ENCODE assay signal across 10 cellular contexts in genomic region chr19:44757735-44758505, GRCh38. TPM values are rescaled to one million over a fixed set of nuclear protein-coding genes. Genes with fewer than 3 reads are reported as not detected.
DNase-seq lines count a peak whose midpoint lies in the region; ATAC-seq and TF ChIP-seq lines count a peak whose summit lies in the region.
"Had no signal": no experiment of that assay in that cellular context is flagged by ENCODE, and none has a peak within 500 bp of the region (broad histone marks: within the 10 kb centered on the region; RNA-seq: fewer than 3 reads in every experiment).

No MANE protein-coding gene starts in this region.

- TF ChIP-seq POLR2A in transverse colon (IDR thresholded peaks at IDR 0.05), result no peak

- peaks cover 47% of the 10 kb centered on the region for H3K36me3 Mint-ChIP-seq in activated CD8-positive, alpha-beta memory T cell treated with anti-CD3 and anti-CD28 coated beads, Interleukin-2, amount 10 ng/mL, durations not matched to agents 7 days and 5 days
- peaks cover 22% of the 10 kb centered on the region for H3K36me3 Mint-ChIP-seq in T-cell

- H3K4me1 Mint-ChIP-seq in activated CD8-positive, alpha-beta memory T cell treated with anti-CD3 and anti-CD28 coated beads, Interleukin-2, amount 10 ng/mL, durations not matched to agents 7 days and 5 days, result peaks cover 60% of the 10 kb centered on the region
- peaks cover 43 to 62% (median 57%) of the 10 kb centered on the region in 3 donors for H3K4me1 Mint-ChIP-seq in T-cell

- peaks cover 4 to 20% of the 10 kb centered on the region in 2 donors for H3K4me1 ChIP-seq in esophagus (ENCODE audit: control insufficient read depth in 2 of 2, insufficient read depth in 2 of 2, low read length in 1 of 2)
- H3K4me1 ChIP-seq in mucosa of descending colon (ENCODE audit: low read depth), result peaks cover 19% of the 10 kb centered on the region
- H3K4me1 ChIP-seq in transverse colon, result peaks cover 32 to 60% (median 56%) of the 10 kb centered on the region in 4 donors

- ATAC-seq in activated CD8-positive, alpha-beta memory T cell treated with anti-CD3 and anti-CD28 coated beads, Interleukin-2, amount 10 ng/mL, durations not matched to agents 7 days and 5 days, result no peak
- ATAC-seq in mucosa of descending colon (no peak), GM18858 (IDR thresholded peaks at IDR 0.05; ENCODE audit: unreplicated experiment) (no peak), T-cell (replicated peaks in 1 of 4) (no peak)

- peak overlapping the region; percentile 32 for H3K27ac Mint-ChIP-seq in activated CD8-positive, alpha-beta memory T cell treated with anti-CD3 and anti-CD28 coated beads, Interleukin-2, amount 10 ng/mL, durations not matched to agents 7 days and 5 days
- peak overlapping the region in 1 of 2 donors; percentile 66 for H3K27ac Mint-ChIP-seq in T-cell

- H3K4me3 Mint-ChIP-seq in activated CD8-positive, alpha-beta memory T cell treated with anti-CD3 and anti-CD28 coated beads, Interleukin-2, amount 10 ng/mL, durations not matched to agents 7 days and 5 days, result no peak overlapping the region
- H3K4me3 Mint-ChIP-seq in T-cell, result peak overlapping the region in 1 of 3 donors; percentile 2

- peak overlapping the region in 1 of 2 donors; percentile 33 for H3K4me3 ChIP-seq in esophagus (ENCODE audit: low read depth in 1 of 2, low read length in 2 of 2)
- H3K4me3 ChIP-seq in mucosa of descending colon, result no peak overlapping the region
- peak overlapping the region; percentile 0 to 45 (median 19) for H3K4me3 ChIP-seq in transverse colon

- POLR2A ChIA-PET in T-cell (lab: Charles Lee), result no interaction called here

- no peak for TF ChIP-seq EP300 in transverse colon (IDR thresholded peaks at IDR 0.05; ENCODE audit: low read depth)

- WGBS in esophagus, 2 donors, result 48 to 54% methylated on average over 68 of the region's 68 CpGs
- WGBS in transverse colon (ENCODE audit: low coverage in 1 of 2), 2 donors, result 73 to 75% methylated on average over 29 to 68 of the region's 68 CpGs

- peaks cover 0 to 37% of the 10 kb centered on the region in 2 donors for H3K36me3 ChIP-seq in esophagus (ENCODE audit: control insufficient read depth in 2 of 2, insufficient read depth in 2 of 2, low read length in 1 of 2)
- no peaks in the 10 kb centered on the region for H3K36me3 ChIP-seq in mucosa of descending colon (ENCODE audit: low read depth)
- H3K36me3 ChIP-seq in transverse colon, result peaks cover 0 to 7% (median 2%) of the 10 kb centered on the region in 4 donors

- in situ Hi-C loops in transverse colon (cut with MboI; ENCODE audit: low pct_ligation_motif_present in 1 of 4, low pct_unique_long_range_greater_than_20kb in 1 of 4, low sequenced_read_pairs in 3 of 4), result no loop called here

- H3K9me3 ChIP-seq in esophagus (ENCODE audit: control insufficient read depth in 2 of 2, insufficient read depth in 1 of 2, low read depth in 1 of 2, low read length in 1 of 2) (no peaks in the 10 kb centered on the region), mucosa of descending colon (no peaks in the 10 kb centered on the region), transverse colon (no peaks in the 10 kb centered on the region)
- H3K9me3 ChIP-seq: Caco-2 had no signal

- CTCF ChIA-PET in activated CD8-positive, alpha-beta memory T cell treated with anti-CD3 and anti-CD28 coated beads, Interleukin-2, amount 10 ng/mL, durations not matched to agents 7 days and 5 days (lab: Charles Lee), result interaction anchor here (0.7 kb wide), 1 partner anchor 9 kb away, joined by 4 read pairs; no protein-coding TSS in a partner anchor
- CTCF ChIA-PET in T-cell (lab: Charles Lee), result no interaction called here

- no peak for TF ChIP-seq CTCF in mucosa of descending colon (IDR thresholded peaks at IDR 0.05)
- no peak for TF ChIP-seq CTCF in transverse colon (IDR thresholded peaks at IDR 0.05)

- intact Hi-C loops in mucosa of descending colon (cut with DNase I, micrococcal nuclease), result no loop called here
- intact Hi-C loops in transverse colon (cut with DNase I; ENCODE audit: low total_unique reads), result no loop called here

- H3K27me3 ChIP-seq in esophagus (ENCODE audit: control insufficient read depth in 1 of 2, insufficient read depth in 2 of 2, low read length in 2 of 2) (no peaks in the 10 kb centered on the region), transverse colon (no peaks in the 10 kb centered on the region)

- H3K27ac ChIP-seq in esophagus (ENCODE audit: low read depth in 2 of 2, low read length in 1 of 2) (peak overlapping the region; percentile 75), transverse colon (peak overlapping the region; percentile 96 to 99 (median 98))

- DNase-seq in activated CD8-positive, alpha-beta memory T cell treated with anti-CD3 and anti-CD28 coated beads, Interleukin-2, amount 10 ng/mL, durations not matched to agents 7 days and 5 days, result no peak
- no peak for DNase-seq in activated CD8-positive, alpha-beta memory T cell treated with anti-CD3 and anti-CD28 coated beads, Interleukin-2, amount 50 U/mL, for 4 hours
- DNase-seq in mucosa of descending colon (peak in 2 of 3 donors; percentile 61 to 63), transverse colon (peak; percentile 40), cortex of kidney (lab: John Stamatoyannopoulos, UW) (no peak), T-cell (no peak)
- DNase-seq: Caco-2 had no signal

- H3K27me3 Mint-ChIP-seq in activated CD8-positive, alpha-beta memory T cell treated with anti-CD3 and anti-CD28 coated beads, Interleukin-2, amount 10 ng/mL, durations not matched to agents 7 days and 5 days, result no peaks in the 10 kb centered on the region
- H3K27me3 Mint-ChIP-seq in T-cell, result no peaks in the 10 kb centered on the region

- no peaks in the 10 kb centered on the region for H3K9me3 Mint-ChIP-seq in activated CD8-positive, alpha-beta memory T cell treated with anti-CD3 and anti-CD28 coated beads, Interleukin-2, amount 10 ng/mL, durations not matched to agents 7 days and 5 days (ENCODE audit: low read depth)
- no peaks in the 10 kb centered on the region for H3K9me3 Mint-ChIP-seq in T-cell

RNA-seq across cellular contexts. Expression of gene BCL3, which starts 9.4 kb away (rescaled TPM):
- total RNA-seq in activated CD8-positive, alpha-beta memory T cell treated with anti-CD3 and anti-CD28 coated beads, Interleukin-2, amount 10 ng/mL, durations not matched to agents 7 days and 5 days, result 10 to 100 TPM; 56.3 to 60.3 TPM
- polyA plus RNA-seq in esophagus, result 100 to 1,000 TPM in 1 of 2 donors, 10 to 100 TPM in 1; 64.5 to 107 TPM
- total RNA-seq in mucosa of descending colon (100 to 1,000 TPM in 1 of 3 donors, 10 to 100 TPM in 2; 78.9 to 145 (median 90.6) TPM), transverse colon (100 to 1,000 TPM in 1 of 4 donors, 10 to 100 TPM in 3; 43.8 to 181 (median 69.5) TPM), T-cell (100 to 1,000 TPM in 1 of 5 donors, 10 to 100 TPM in 4; 18.7 to 103 (median 19.4) TPM)

RNA-seq across cellular contexts. Expression of gene CBLC, which starts 19.8 kb away (rescaled TPM):
- total RNA-seq in activated CD8-positive, alpha-beta memory T cell treated with anti-CD3 and anti-CD28 coated beads, Interleukin-2, amount 10 ng/mL, durations not matched to agents 7 days and 5 days, result not detected
- polyA plus RNA-seq in esophagus, result 10 to 100 TPM; 35.0 to 39.4 TPM
- total RNA-seq in mucosa of descending colon (10 to 100 TPM; 36.5 to 92.6 (median 59.1) TPM), transverse colon (100 to 1,000 TPM in 3 of 4 donors, 10 to 100 TPM in 1; 96.1 to 210 (median 145) TPM), T-cell (under 1 TPM in 2 of 5 donors, not detected in 3; 0.25 to 0.30 TPM)
- total RNA-seq: subcutaneous adipose tissue had no signal

RNA-seq across cellular contexts. Expression of gene BCAM, which starts 51.0 kb away (rescaled TPM):
- not detected for total RNA-seq in activated CD8-positive, alpha-beta memory T cell treated with anti-CD3 and anti-CD28 coated beads, Interleukin-2, amount 10 ng/mL, durations not matched to agents 7 days and 5 days
- polyA plus RNA-seq in esophagus, result 10 to 100 TPM; 18.0 to 22.1 TPM
- total RNA-seq in mucosa of descending colon (10 to 100 TPM; 16.3 to 25.1 (median 20.3) TPM), transverse colon (10 to 100 TPM in 3 of 4 donors, 1 to 10 TPM in 1; 7.9 to 95.1 (median 23.1) TPM), T-cell (1 to 10 TPM in 1 of 5 donors, under 1 TPM in 3, not detected in 1; 0.39 to 1.0 (median 0.87) TPM)

RNA-seq across cellular contexts. Expression of gene CEACAM16, which starts 59.0 kb away (rescaled TPM):
- total RNA-seq in activated CD8-positive, alpha-beta memory T cell treated with anti-CD3 and anti-CD28 coated beads, Interleukin-2, amount 10 ng/mL, durations not matched to agents 7 days and 5 days, result not detected
- polyA plus RNA-seq in esophagus, result under 1 TPM in 1 of 2 donors, not detected in 1; 0.16 TPM
- under 1 TPM in 1 of 3 donors, not detected in 2; 0.17 TPM for total RNA-seq in mucosa of descending colon
- total RNA-seq in transverse colon, result not detected
- total RNA-seq in T-cell, result not detected
- total RNA-seq: Caco-2, subcutaneous adipose tissue had no signal

Comparison
In these comparisons a context has a peak if more than half of its experiments do, and no peak if none do; other contexts are left out.
1. DNase-seq: peak in mucosa of descending colon (2 of 3) and transverse colon (single experiment); none in activated CD8-positive, alpha-beta memory T cell treated with anti-CD3 and anti-CD28 coated beads, Interleukin-2, amount 10 ng/mL, durations not matched to agents 7 days and 5 days (single experiment), activated CD8-positive, alpha-beta memory T cell treated with anti-CD3 and anti-CD28 coated beads, Interleukin-2, amount 50 U/mL, for 4 hours (single experiment), cortex of kidney (single experiment) and T-cell (0 of 34).
2. RNA of gene CBLC, which starts 19.8 kb away (total RNA-seq): 96.1 to 210 TPM in transverse colon and 36.5 to 92.6 TPM in mucosa of descending colon; 0.25 to 0.30 TPM in T-cell and not detected in activated CD8-positive, alpha-beta memory T cell treated with anti-CD3 and anti-CD28 coated beads, Interleukin-2, amount 10 ng/mL, durations not matched to agents 7 days and 5 days; every median in the first group is over 10 times any median in the second.
3. RNA of gene BCAM, which starts 51.0 kb away (total RNA-seq): 7.9 to 95.1 TPM in transverse colon and 16.3 to 25.1 TPM in mucosa of descending colon; 0.39 to 1.0 TPM in T-cell and not detected in activated CD8-positive, alpha-beta memory T cell treated with anti-CD3 and anti-CD28 coated beads, Interleukin-2, amount 10 ng/mL, durations not matched to agents 7 days and 5 days; every median in the first group is over 4 times any median in the second.